Comparison of ENCODE assay signal across 21 cellular contexts in the genomic region with DNA sequence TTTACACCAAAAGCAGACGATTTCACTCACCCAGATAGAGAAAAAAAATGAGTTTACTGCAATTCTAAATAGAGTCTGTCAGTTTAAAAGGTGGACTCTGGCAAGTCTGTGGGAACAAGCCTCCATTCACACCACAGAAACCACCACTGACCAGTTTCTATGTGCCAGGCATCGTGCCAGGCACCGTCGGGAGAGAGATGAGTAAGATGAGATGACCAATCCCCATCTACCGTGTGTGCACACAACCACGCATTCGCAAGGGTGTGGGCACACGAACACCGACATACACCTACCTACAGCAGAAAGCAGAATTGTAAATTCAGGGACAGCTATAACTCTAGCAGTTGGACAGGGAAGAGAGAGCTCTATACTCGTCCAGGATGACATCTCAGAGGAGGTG. TPM values are rescaled to one million over a fixed set of nuclear protein-coding genes. Genes with fewer than 3 reads are reported as not detected.
A peak's percentile ranks its signal among the peaks of the same experiment; 100 is the strongest.
DNase-seq lines count a peak whose midpoint lies in the region; ATAC-seq lines count a peak whose summit lies in the region.
"Had no signal": no experiment of that assay in that cellular context is flagged by ENCODE, and none has a peak within 500 bp of the region (broad histone marks: within the 10 kb centered on the region; RNA-seq: fewer than 3 reads in every experiment).

No MANE protein-coding gene starts in this region.

- DNase-seq in M059J (ENCODE audit: low read depth): peak; percentile 11
- peak in 30 of 56 donors; percentile 13 to 74 (median 42) for DNase-seq in amygdala (lab: John Stamatoyannopoulos, UW)
- peak in 23 of 42 donors; percentile 26 to 73 (median 54) for DNase-seq in head of caudate nucleus
- peak in 31 of 49 donors; percentile 19 to 76 (median 48) for DNase-seq in substantia nigra (lab: John Stamatoyannopoulos, UW)
- DNase-seq in stimulated activated CD4-positive, alpha-beta T cell treated with anti-CD3 and anti-CD28 coated beads, Interleukin-2, amount 100 ng/mL, for 48 hours: no peak
- DNase-seq in DMS53 treated with DMSO at 0.1 percent for 48 hours (lab: John Stamatoyannopoulos, UW; ENCODE audit: unreplicated experiment): no peak
- DNase-seq: activated CD4-positive, CD25-positive, alpha-beta regulatory T cell treated with anti-CD3 and anti-CD28 coated beads, Interleukin-2, amount 50 U/mL, for 72 hours; activated CD8-positive, alpha-beta memory T cell treated with anti-CD3 and anti-CD28 coated beads for 24 hours; activated naive CD8-positive, alpha-beta T cell treated with anti-CD3 and anti-CD28 coated beads for 36 hours; CD8-positive, alpha-beta T cell; cortex of kidney; DMS79; GM23248; lower lobe of right lung; NCI-H187 treated with DMSO at 0.1 percent for 48 hours; T1000 had no signal

- intact Hi-C loops in head of caudate nucleus (cut with DNase I): no loop called here

- peak overlapping the region; percentile 56 for H3K27ac ChIP-seq in substantia nigra (ENCODE audit: low read depth, low read length, poor library complexity, severe bottlenecking)
- H3K27ac ChIP-seq: GM23248, lower lobe of right lung, right atrium auricular region, suprapubic skin had no signal

- ATAC-seq in HG02571 (IDR thresholded peaks at IDR 0.05; ENCODE audit: unreplicated experiment): no peak
- ATAC-seq: CD8-positive, alpha-beta T cell; lower lobe of right lung had no signal

RNA-seq across cellular contexts. Expression of a gene that starts 58.3 kb away (rescaled TPM):
- not detected in 2 replicates for total RNA-seq in M059J (2014; rRNA removed; shearing (Covaris generic))
- total RNA-seq: activated naive CD8-positive, alpha-beta T cell treated with anti-CD3 and anti-CD28 coated beads for 36 hours; CD8-positive, alpha-beta T cell; endothelial cell of umbilical vein; fibroblast of villous mesenchyme had no signal

Comparison
In these comparisons a context has a peak if more than half of its experiments do, and no peak if none do; other contexts are left out.
1. DNase-seq: peak in M059J (single experiment), amygdala (30 of 56), head of caudate nucleus (23 of 42) and substantia nigra (31 of 49); none in stimulated activated CD4-positive, alpha-beta T cell treated with anti-CD3 and anti-CD28 coated beads, Interleukin-2, amount 100 ng/mL, for 48 hours (0 of 2) and DMS53 treated with DMSO at 0.1 percent for 48 hours (single experiment).